Comparison of ENCODE assay signal across 15 cellular contexts in genomic region chr5:149487672-149488071, GRCh38.
DNase-seq lines count a peak whose midpoint lies in the region; ATAC-seq, FAIRE-seq and TF ChIP-seq lines count a peak whose summit lies in the region.
"Had no signal": no experiment of that assay in that cellular context is flagged by ENCODE, and none has a peak within 500 bp of the region (broad histone marks: within the 10 kb centered on the region; RNA-seq: fewer than 3 reads in every experiment).

No MANE protein-coding gene starts in this region.

- no peak overlapping the region for H3K4me3 Mint-ChIP-seq in osteocyte (ENCODE audit: unreplicated experiment)
- H3K4me3 Mint-ChIP-seq: B cell had no signal

- 89% methylated on average over 2 of the region's 2 CpGs for WGBS in HepG2 (ENCODE audit: low lambda C conversion rate)
- WGBS in right lobe of liver (ENCODE audit: insufficient coverage, low coverage, low lambda C conversion rate, missing lambda C conversion rate), result 75% methylated on average over 2 of the region's 2 CpGs

- no peak overlapping the region for H3K4me2 ChIP-seq in HepG2 (ENCODE audit: low read depth, low read length)
- no peak overlapping the region for H3K4me2 ChIP-seq in endothelial cell of umbilical vein (ENCODE audit: insufficient read depth, low read length)

- no peaks in the 10 kb centered on the region for H3K27me3 Mint-ChIP-seq in osteocyte (ENCODE audit: unreplicated experiment)
- H3K27me3 Mint-ChIP-seq: B cell had no signal

- H3K4me3 ChIP-seq in HepG2 (replicated peaks in 1 of 3; ENCODE audit: insufficient read depth in 1 of 3, low read depth in 2 of 3, low read length in 3 of 3), result no peak overlapping the region
- H3K4me3 ChIP-seq in right lobe of liver, result no peak overlapping the region
- no peak overlapping the region for H3K4me3 ChIP-seq in endothelial cell of umbilical vein (replicated peaks in 1 of 3; ENCODE audit: insufficient read depth in 1 of 3, low read depth in 1 of 3, low read length in 3 of 3)
- no peak overlapping the region for H3K4me3 ChIP-seq in vagina

- H3K79me2 ChIP-seq in HepG2 (ENCODE audit: insufficient read depth, low read length) (no peaks in the 10 kb centered on the region), endothelial cell of umbilical vein (ENCODE audit: control insufficient read depth, insufficient read depth, low read length) (no peaks in the 10 kb centered on the region)

- H3K27me3 ChIP-seq in HepG2 (ENCODE audit: control insufficient read depth in 1 of 2, insufficient read depth in 2 of 2, low read length in 2 of 2) (no peaks in the 10 kb centered on the region), right lobe of liver (no peaks in the 10 kb centered on the region), endothelial cell of umbilical vein (ENCODE audit: control insufficient read depth in 2 of 2, insufficient read depth in 2 of 2, low read length in 2 of 2) (no peaks in the 10 kb centered on the region), vagina (no peaks in the 10 kb centered on the region)

- H3K4me1 Mint-ChIP-seq in osteocyte (ENCODE audit: unreplicated experiment), result peaks cover 57% of the 10 kb centered on the region

- H2AFZ ChIP-seq in HepG2 (ENCODE audit: low read length) (no peak overlapping the region), endothelial cell of umbilical vein (ENCODE audit: low read depth, low read length) (no peak overlapping the region)

- POLR2A ChIA-PET in HepG2 (lab: Yijun Ruan, JAX), result interaction anchor here (0.6 to 1.2 kb wide), 2 partner anchors 13 to 64 kb away, joined by 3 read pairs; partner anchors contain the start of gene CSNK1A1
- POLR2A ChIA-PET in endothelial cell of umbilical vein (lab: Charles Lee), result no interaction called here

- TF ChIP-seq RAD21 in HepG2 (CRISPR knock-in tag; IDR thresholded peaks at IDR 0.05), result no peak

- TF ChIP-seq EP300 in HepG2 (IDR thresholded peaks at IDR 0.05; ENCODE audit: low read depth in 2 of 2, low read length in 2 of 2) (no peak), HepG2 (CRISPR knock-in tag; IDR thresholded peaks at IDR 0.05; ENCODE audit: borderline replicate concordance) (no peak)

- H3K27ac ChIP-seq in HepG2 (ENCODE audit: extremely low read length, insufficient read depth, low read length), result peak overlapping the region; percentile 16
- H3K27ac ChIP-seq in right lobe of liver, result no peak overlapping the region
- no peak overlapping the region for H3K27ac ChIP-seq in endothelial cell of umbilical vein (ENCODE audit: insufficient read depth, low read depth, low read length)
- H3K27ac ChIP-seq in vagina, result peak overlapping the region; percentile 53

- no peak for DNase-seq in HepG2 (ENCODE audit: low spot score)
- DNase-seq in right lobe of liver, result no peak
- no peak for DNase-seq in endothelial cell of umbilical vein (ENCODE audit: low read depth, low spot score)
- no peak for DNase-seq in osteocyte (ENCODE audit: extremely low spot score, unreplicated experiment)
- no peak for DNase-seq in vagina (ENCODE audit: extremely low spot score in 2 of 2)
- DNase-seq in NCI-H187 treated with DMSO at 0.1 percent for 48 hours (lab: John Stamatoyannopoulos, UW), result no peak
- no peak for DNase-seq in DMS53 (lab: John Stamatoyannopoulos, UW)
- DNase-seq in stimulated activated naive CD4-positive, alpha-beta T cell (lab: John Stamatoyannopoulos, UW), result no peak
- DNase-seq: activated CD4-positive, CD25-positive, alpha-beta regulatory T cell treated with anti-CD3 and anti-CD28 coated beads, Interleukin-2, amount 50 U/mL, for 72 hours; activated T-cell treated with anti-CD3 and anti-CD28 coated beads for 4 hours; DND-41; kidney; NK-92 treated with Interleukin-12 subunit alpha and Interleukin-12 subunit beta, amount 100 ng/mL, for 24 hours; stimulated activated CD4-positive, alpha-beta T cell treated with anti-CD3 and anti-CD28 coated beads, Interleukin-15, amount 100 ng/mL, for 24 hours had no signal

- no peaks in the 10 kb centered on the region for H3K9me3 Mint-ChIP-seq in osteocyte (ENCODE audit: unreplicated experiment)

- CTCF ChIA-PET in HepG2 (lab: Yijun Ruan, JAX; ENCODE audit: low intra/inter-chr PET ratio, low total read pairs) (no interaction called here), endothelial cell of umbilical vein (lab: Charles Lee) (interaction anchor here (0.9 kb wide), 1 partner anchor 48 kb away, joined by 3 read pairs; no protein-coding TSS in a partner anchor)

- ATAC-seq in HepG2 (no peak), right lobe of liver (no peak)

- intact Hi-C loops in HepG2 (cut with micrococcal nuclease; ENCODE audit: unreplicated experiment) (loop anchor here (2.0 kb wide), 1 partner anchor 35 kb away; no protein-coding TSS in a partner anchor), right lobe of liver (cut with DNase I) (no loop called here), endothelial cell of umbilical vein (cut with micrococcal nuclease) (loop anchor here (2.0 kb wide), 2 partner anchors 45 to 63 kb away; partner anchors contain the start of gene CSNK1A1), vagina (cut with DNase I) (no loop called here)

- no peaks in the 10 kb centered on the region for H3K9me1 ChIP-seq in endothelial cell of umbilical vein (replicated peaks; ENCODE audit: control insufficient read depth, extremely low read depth, insufficient read depth, low read length)

- TF ChIP-seq POLR2A in HepG2 (IDR thresholded peaks at IDR 0.05; ENCODE audit: insufficient read depth in 1 of 2, low read depth in 2 of 2, low read length in 2 of 2), result no peak
- TF ChIP-seq POLR2A in right lobe of liver (IDR thresholded peaks at IDR 0.05), result no peak
- no peak for TF ChIP-seq POLR2A in endothelial cell of umbilical vein (IDR thresholded peaks at IDR 0.05; ENCODE audit: low read depth, low read length)
- TF ChIP-seq POLR2A in vagina (IDR thresholded peaks at IDR 0.05), result no peak

- dilution Hi-C loops in endothelial cell of umbilical vein (cut with MboI; ENCODE audit: extremely low pct_ligation_motif_present, low sequenced_read_pairs), result no loop called here

- H3K9me3 ChIP-seq in HepG2 (ENCODE audit: low read length) (no peaks in the 10 kb centered on the region), right lobe of liver (no peaks in the 10 kb centered on the region), endothelial cell of umbilical vein (replicated peaks; ENCODE audit: control insufficient read depth, insufficient read depth, low read length) (no peaks in the 10 kb centered on the region), vagina (no peaks in the 10 kb centered on the region)

- H4K20me1 ChIP-seq in HepG2 (ENCODE audit: insufficient read depth, low read length) (no peaks in the 10 kb centered on the region), endothelial cell of umbilical vein (replicated peaks; ENCODE audit: control insufficient read depth, extremely low read depth, insufficient read depth, low read length) (no peaks in the 10 kb centered on the region)

- TF ChIP-seq CTCF in HepG2 (CRISPR knock-in tag; IDR thresholded peaks at IDR 0.05), result no peak
- no peak for TF ChIP-seq CTCF in right lobe of liver (IDR thresholded peaks at IDR 0.05)
- no peak for TF ChIP-seq CTCF in endothelial cell of umbilical vein (IDR thresholded peaks at IDR 0.05; ENCODE audit: extremely low read depth in 1 of 2, insufficient read depth in 1 of 2, low read depth in 1 of 2, low read length in 2 of 2)
- no peak for TF ChIP-seq CTCF in osteocyte (IDR thresholded peaks at IDR 0.05)
- no peak for TF ChIP-seq CTCF in vagina (IDR thresholded peaks at IDR 0.05)

- H3K27ac Mint-ChIP-seq in osteocyte (ENCODE audit: unreplicated experiment), result peak overlapping the region; percentile 94
- H3K27ac Mint-ChIP-seq: B cell had no signal

- FAIRE-seq in HepG2 (lab: Jason Lieb, UNC) (no peak), endothelial cell of umbilical vein (lab: Jason Lieb, UNC) (no peak)
- FAIRE-seq: kidney had no signal

- H3K36me3 ChIP-seq in HepG2 (replicated peaks in 1 of 2; ENCODE audit: control insufficient read depth in 1 of 2, insufficient read depth in 2 of 2, low read length in 2 of 2) (no peaks in the 10 kb centered on the region), right lobe of liver (no peaks in the 10 kb centered on the region), endothelial cell of umbilical vein (ENCODE audit: control insufficient read depth in 2 of 2, extremely low read depth in 1 of 2, insufficient read depth in 2 of 2, low read length in 2 of 2) (no peaks in the 10 kb centered on the region), vagina (no peaks in the 10 kb centered on the region)

- H3K4me1 ChIP-seq in HepG2 (ENCODE audit: insufficient read depth, low read length) (peaks cover 58% of the 10 kb centered on the region), right lobe of liver (peaks cover 0 to 5% (median 0%) of the 10 kb centered on the region in 4 donors), endothelial cell of umbilical vein (ENCODE audit: control insufficient read depth, extremely low read depth, insufficient read depth, low read length) (peaks cover 22% of the 10 kb centered on the region), vagina (peaks cover 60% of the 10 kb centered on the region)

- in situ Hi-C loops in HepG2 (cut with HindIII; ENCODE audit: extremely low pct_ligation_motif_present, low pct_unique_long_range_greater_than_20kb), result no loop called here

- peaks cover 7% of the 10 kb centered on the region for H3K36me3 Mint-ChIP-seq in osteocyte (ENCODE audit: unreplicated experiment)

- BruUV-seq in HepG2 (replicated peaks; lab: Mats Ljungman, UMichigan) (no TSS peak), endothelial cell of umbilical vein (replicated peaks; lab: Mats Ljungman, UMichigan) (no TSS peak)

- no peak overlapping the region for H3K9ac ChIP-seq in HepG2 (ENCODE audit: insufficient read depth, low read depth, low read length)
- H3K9ac ChIP-seq in endothelial cell of umbilical vein (replicated peaks; ENCODE audit: extremely low read depth, insufficient read depth, low read length), result peak overlapping the region; percentile 53

TF ChIP-seq in HepG2, 621 proteins besides CTCF, POLR2A, EP300 and RAD21 (continues in another document):
- TF ChIP-seq CREB1 (IDR thresholded peaks at IDR 0.05) (no peak), CREB1 (CRISPR knock-in tag; IDR thresholded peaks at IDR 0.05) (no peak), POLR2AphosphoS2 (IDR thresholded peaks at IDR 0.05; ENCODE audit: low read depth, low read length) (no peak), ATRX (CRISPR knock-in tag; IDR thresholded peaks at IDR 0.05; ENCODE audit: borderline replicate concordance) (no peak)

TF ChIP-seq in endothelial cell of umbilical vein, 7 proteins besides CTCF, POLR2A, EP300 and RAD21 (continues in another document):
- TF ChIP-seq MAX (IDR thresholded peaks at IDR 0.05; ENCODE audit: insufficient read depth, insufficient read length), result no peak
- TF ChIP-seq GATA2 (IDR thresholded peaks at IDR 0.05; ENCODE audit: insufficient read depth, insufficient read length, low read depth, low read length), result no peak
- TF ChIP-seq MYC (IDR thresholded peaks at IDR 0.05; ENCODE audit: low read depth, low read length), result no peak
- no peak for TF ChIP-seq POLR2AphosphoS5 (IDR thresholded peaks at IDR 0.05; ENCODE audit: insufficient read depth, low read depth, low read length)
- TF ChIP-seq EZH2 (IDR thresholded peaks at IDR 0.05; ENCODE audit: borderline replicate concordance, low read depth, low read length, severe bottlenecking), result no peak
- no peak for TF ChIP-seq FOS (IDR thresholded peaks at IDR 0.05; ENCODE audit: borderline replicate concordance, insufficient read depth, low read length)

Comparison
In these comparisons a context has a peak if more than half of its experiments do, and no peak if none do; other contexts are left out.
1. H3K27ac ChIP-seq: peak in HepG2 (single experiment) and vagina (single experiment); none in right lobe of liver (0 of 3) and endothelial cell of umbilical vein (single experiment).
2. intact Hi-C loops: an anchor here in HepG2 (2.0 kb wide) and endothelial cell of umbilical vein (2.0 kb wide); none called in right lobe of liver and vagina.